In the genomic region with DNA sequence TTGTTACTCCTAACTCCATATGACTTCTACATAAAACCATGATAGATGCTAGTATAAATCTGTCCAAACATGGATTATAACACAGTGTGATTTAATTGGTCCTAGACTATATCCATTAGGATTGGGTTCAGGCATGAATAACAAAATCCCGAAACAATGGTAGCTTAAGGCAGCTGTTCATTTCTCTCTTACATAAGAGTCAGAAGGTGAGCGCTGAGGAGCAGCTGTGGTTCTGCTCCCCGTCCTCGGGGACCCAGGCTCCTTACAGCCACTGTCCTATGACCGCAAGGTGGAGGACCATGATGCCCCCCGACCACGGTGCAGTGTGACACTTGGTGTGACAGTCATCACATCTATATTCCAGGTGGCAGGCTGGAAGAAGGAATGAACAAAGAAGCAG, we compare ENCODE assay signal across 8 cellular contexts.
"Had no signal": no experiment of that assay in that cellular context is flagged by ENCODE, and none has a peak within 500 bp of the region (broad histone marks: within the 10 kb centered on the region; RNA-seq: fewer than 3 reads in every experiment).

No MANE protein-coding gene starts in this region.

- ATAC-seq: GM12878 had no signal

- DNase-seq: GDM1, GF-D8 had no signal

- FAIRE-seq: G401.6, GM12878, GM12891, GM12892, GM18507, GM19239 had no signal

- H3K4me3 ChIP-seq: GM12878 had no signal
